ENCODE assay signal across 19 cellular contexts in the genomic region with DNA sequence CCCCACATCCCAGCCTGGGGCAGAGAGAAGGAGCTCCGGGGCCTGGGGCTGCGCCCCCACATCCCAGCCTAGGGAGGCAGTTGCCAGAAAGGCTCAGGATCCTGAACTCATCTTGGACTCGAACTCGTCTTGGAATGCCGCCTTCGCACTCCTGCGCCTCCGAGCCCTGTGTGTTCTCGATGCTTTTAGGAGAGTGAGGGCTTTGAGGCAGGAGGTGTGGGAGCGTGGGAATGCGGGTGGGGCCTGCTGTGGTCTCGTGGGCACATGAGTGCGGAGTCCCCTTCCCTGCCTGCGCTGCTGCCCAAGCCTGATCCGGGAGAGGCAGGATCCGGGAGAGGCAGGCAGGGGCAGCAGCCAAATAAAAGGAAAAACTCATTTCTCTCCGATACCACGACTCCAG. TPM values are rescaled to one million over a fixed set of nuclear protein-coding genes. Genes with fewer than 3 reads are reported as not detected.
DNase-seq lines count a peak whose midpoint lies in the region; ATAC-seq, FAIRE-seq and TF ChIP-seq lines count a peak whose summit lies in the region.
"Had no signal": no experiment of that assay in that cellular context is flagged by ENCODE, and none has a peak within 500 bp of the region (broad histone marks: within the 10 kb centered on the region; RNA-seq: fewer than 3 reads in every experiment).

No MANE protein-coding gene starts in this region.

- no peak for TF ChIP-seq RAD21 in H1 (IDR thresholded peaks at IDR 0.05 in 1 of 2, conservative IDR thresholded peaks at IDR 0.05 in 1 of 2; ENCODE audit: low read depth in 2 of 2, low read length in 2 of 2)

- TF ChIP-seq POLR2A in H1 (IDR thresholded peaks at IDR 0.05; ENCODE audit: control extremely low read depth in 1 of 2, low read depth in 2 of 2, low read length in 2 of 2), result no peak

- H3K27me3 ChIP-seq in mammary epithelial cell (ENCODE audit: insufficient read depth, low read length) (peaks cover 21% of the 10 kb centered on the region), H1 (replicated peaks in 1 of 4; ENCODE audit: control insufficient read depth in 3 of 4, extremely low read depth in 1 of 4, insufficient read depth in 3 of 4, low read length in 3 of 4) (peaks cover 3 to 30% (median 16%) of the 10 kb centered on the region in 4 experiments; a peak in 6 of 7 replicates), neuronal stem cell (ENCODE audit: control insufficient read depth in 3 of 3, insufficient read depth in 3 of 3, low read depth in 1 of 3, low read length in 3 of 3) (peaks cover 0 to 17% (median 14%) of the 10 kb centered on the region in 3 experiments)

- H2BK20ac ChIP-seq in H1 (ENCODE audit: low read length), result no peak overlapping the region

- H3K4me1 ChIP-seq in mammary epithelial cell (ENCODE audit: insufficient read depth, low read length) (no peaks in the 10 kb centered on the region), H1 (replicated peaks in 1 of 4; ENCODE audit: control insufficient read depth in 3 of 4, insufficient read depth in 4 of 4, low read length in 3 of 4) (peaks cover 0 to 9% (median 4%) of the 10 kb centered on the region in 4 experiments; a peak in 4 of 7 replicates), neuronal stem cell (ENCODE audit: control insufficient read depth in 2 of 2, insufficient read depth in 1 of 2, low read depth in 1 of 2, low read length in 2 of 2) (peaks cover 5 to 10% of the 10 kb centered on the region in 2 donors)

- no peak overlapping the region for H2AK5ac ChIP-seq in H1 (ENCODE audit: low read depth, low read length)
- H2AK5ac ChIP-seq in neuronal stem cell (ENCODE audit: low read depth, low read length), result peak overlapping the region; percentile 24

- peak overlapping the region; percentile 60 for H3K18ac ChIP-seq in H1 (ENCODE audit: extremely low read depth, low read length)
- H3K18ac ChIP-seq in neuronal stem cell (ENCODE audit: low read length), result peak overlapping the region; percentile 59

- POLR2A ChIA-PET in H1 (lab: Charles Lee; ENCODE audit: partially characterized antibody), result interaction anchor here (1.2 to 1.6 kb wide), 2 partner anchors 73 to 245 kb away, joined by 3 read pairs; a partner anchor contains a TSS

- H4K8ac ChIP-seq in H1 (ENCODE audit: extremely low read depth, insufficient read depth, low read length), result peak overlapping the region; percentile 62; the same call in 1 of the 2 replicates
- H4K8ac ChIP-seq in neuronal stem cell (ENCODE audit: low read depth, low read length), result no peak overlapping the region

- H2BK12ac ChIP-seq in H1 (ENCODE audit: low read depth, low read length), result no peak overlapping the region; the same call in 1 of the 2 replicates
- H2BK12ac ChIP-seq in neuronal stem cell (ENCODE audit: low read length), result peak overlapping the region; percentile 4

- H4K5ac ChIP-seq in H1 (ENCODE audit: insufficient read length, low read depth, low read length), result no peak overlapping the region

- H2BK5ac ChIP-seq in H1 (ENCODE audit: low read depth, low read length) (no peak overlapping the region), neuronal stem cell (ENCODE audit: low read length) (no peak overlapping the region)

- no peak overlapping the region for H3K27ac ChIP-seq in mammary epithelial cell (ENCODE audit: insufficient read depth, low read depth, low read length)
- no peak overlapping the region for H3K27ac ChIP-seq in H1 (ENCODE audit: low read depth, low read length)
- no peak overlapping the region for H3K27ac ChIP-seq in neuronal stem cell (replicated peaks; ENCODE audit: low read length)
- H3K27ac ChIP-seq: C4-2B had no signal

- 20% methylated on average over 1 of the region's 18 CpGs for WGBS in mammary epithelial cell (ENCODE audit: low coverage, missing lambda C conversion rate)
- WGBS in H1 (ENCODE audit: extremely low coverage in 1 of 2, insufficient coverage in 1 of 2, insufficient read length in 1 of 2, insufficient replicate concordance in 2 of 2, low coverage in 1 of 2, low lambda C conversion rate in 2 of 2, missing lambda C conversion rate in 1 of 2), 2 experiments, result 87% methylated on average over 18 of the region's 18 CpGs; no CpG with 5 or more reads in 1 of the 2 experiments
- WGBS in neuronal stem cell (ENCODE audit: extremely low coverage in 2 of 2, insufficient read length in 2 of 2, insufficient replicate concordance in 1 of 2), 2 donors, result no CpG with 5 or more reads among the region's 18 CpGs

- TF ChIP-seq EP300 in H1 (IDR thresholded peaks at IDR 0.05; ENCODE audit: borderline replicate concordance in 1 of 2, low read depth in 2 of 2, low read length in 2 of 2), result no peak

- TF ChIP-seq CTCF in mammary epithelial cell (conservative IDR thresholded peaks at IDR 0.05 in 1 of 2, IDR thresholded peaks at IDR 0.05 in 1 of 2; ENCODE audit: extremely low read depth in 1 of 2, insufficient read depth in 1 of 2, low read depth in 1 of 2, low read length in 2 of 2) (no peak), H1 (IDR thresholded peaks at IDR 0.05; ENCODE audit: control extremely low read depth in 1 of 3, insufficient read depth in 1 of 3, low read depth in 1 of 3, low read length in 3 of 3) (no peak)

- H3K14ac ChIP-seq in H1 (ENCODE audit: insufficient read length) (no peak overlapping the region), neuronal stem cell (ENCODE audit: low read length) (no peak overlapping the region)

- no peaks in the 10 kb centered on the region for H3K36me3 ChIP-seq in mammary epithelial cell (ENCODE audit: insufficient read depth, low read length)
- H3K36me3 ChIP-seq in H1 (ENCODE audit: control insufficient read depth in 2 of 4, insufficient read depth in 4 of 4, low read length in 3 of 4), result no peaks in the 10 kb centered on the region
- no peaks in the 10 kb centered on the region for H3K36me3 ChIP-seq in neuronal stem cell (replicated peaks in 1 of 2; ENCODE audit: control insufficient read depth in 2 of 2, insufficient read depth in 2 of 2, low read length in 2 of 2)

- H3K4ac ChIP-seq in H1 (replicated peaks; ENCODE audit: insufficient read length, low read depth, low read length) (no peak overlapping the region), neuronal stem cell (ENCODE audit: low read length) (no peak overlapping the region)

- CTCF ChIA-PET in mammary epithelial cell (lab: Charles Lee; ENCODE audit: low non-redundant PET) (no interaction called here), H1 (lab: Charles Lee; ENCODE audit: partially characterized antibody) (interaction anchor here (0.9 to 3.1 kb wide), 4 partner anchors 11 to 243 kb away, joined by 3 to 20 read pairs (median 4); no protein-coding TSS in a partner anchor)

- H3K23ac ChIP-seq in H1 (ENCODE audit: insufficient read length) (no peak overlapping the region), neuronal stem cell (ENCODE audit: low read depth, low read length, poor library complexity) (peak overlapping the region; percentile 73)

- no peak for FAIRE-seq in H1 (lab: Jason Lieb, UNC)
- FAIRE-seq: A204.1, D721Med, G401.6, GM12891, GM19239 had no signal

- no peaks in the 10 kb centered on the region for H3K9me3 ChIP-seq in mammary epithelial cell (replicated peaks; ENCODE audit: insufficient read depth, low read length)
- H3K9me3 ChIP-seq in H1 (ENCODE audit: insufficient read depth in 2 of 2, low read depth in 1 of 2, low read length in 1 of 2), result no peaks in the 10 kb centered on the region
- H3K9me3 ChIP-seq in neuronal stem cell (replicated peaks in 1 of 2; ENCODE audit: control insufficient read depth in 2 of 2, insufficient read depth in 1 of 2, low read depth in 1 of 2, low read length in 2 of 2), result no peaks in the 10 kb centered on the region
- H3K9me3 ChIP-seq: Caco-2 had no signal

- in situ Hi-C loops in mammary epithelial cell (cut with MboI; ENCODE audit: low sequenced_read_pairs in 2 of 2), result loop anchor here in 1 of 2 donors (25.0 kb wide), 2 partner anchors 241 to 366 kb away; a partner anchor contains a TSS

- H3K9ac ChIP-seq in mammary epithelial cell (ENCODE audit: insufficient read depth, low read length) (no peak overlapping the region), H1 (replicated peaks in 1 of 4; ENCODE audit: extremely low read depth in 1 of 4, low read depth in 3 of 4, low read length in 3 of 4) (no peak overlapping the region), neuronal stem cell (ENCODE audit: low read depth, low read length, poor library complexity) (peak overlapping the region; percentile 77)

- H3K56ac ChIP-seq in H1 (replicated peaks; ENCODE audit: insufficient read length, low read depth, low read length), result no peak overlapping the region

- H3K79me2 ChIP-seq in mammary epithelial cell (ENCODE audit: insufficient read depth, low read length), result no peaks in the 10 kb centered on the region
- no peaks in the 10 kb centered on the region for H3K79me2 ChIP-seq in H1 (ENCODE audit: control insufficient read depth in 1 of 2, insufficient read depth in 2 of 2, low read length in 2 of 2)

- BruUV-seq in mammary epithelial cell (replicated peaks; lab: Mats Ljungman, UMichigan), result no TSS peak

- no peak overlapping the region for H3K4me2 ChIP-seq in mammary epithelial cell (ENCODE audit: insufficient read depth, low read depth, low read length)
- peak overlapping the region; percentile 19 to 67; a peak in 1 of 4 replicates for H3K4me2 ChIP-seq in H1 (ENCODE audit: insufficient read depth in 1 of 2, low read depth in 2 of 2, low read length in 2 of 2)
- no peak overlapping the region for H3K4me2 ChIP-seq in neuronal stem cell (ENCODE audit: insufficient read depth, low read length, poor library complexity, severe bottlenecking)

- H2AFZ ChIP-seq in mammary epithelial cell (ENCODE audit: low read depth, low read length) (peak overlapping the region; percentile 20), H1 (ENCODE audit: low read length) (no peak overlapping the region), neuronal stem cell (ENCODE audit: low read length) (peak overlapping the region; percentile 71)

- H3K79me1 ChIP-seq in H1 (ENCODE audit: low read depth, low read length) (no peaks in the 10 kb centered on the region), neuronal stem cell (ENCODE audit: low read depth, low read length) (no peaks in the 10 kb centered on the region)

- H3K23me2 ChIP-seq in H1 (ENCODE audit: low read depth, low read length), result peaks cover 11% of the 10 kb centered on the region; the same call in 1 of the 2 replicates

- H4K91ac ChIP-seq in H1 (replicated peaks; ENCODE audit: insufficient read length, low read length), result peak overlapping the region; percentile 80
- no peak overlapping the region for H4K91ac ChIP-seq in neuronal stem cell (ENCODE audit: low read depth, low read length, poor library complexity)

- no peak for DNase-seq in mammary epithelial cell
- no peak for DNase-seq in H1 (ENCODE audit: low read depth in 1 of 2, low spot score in 2 of 2)
- no peak for DNase-seq in neuronal stem cell (ENCODE audit: low spot score)
- no peak for DNase-seq in HUDEP-2 (lab: John Stamatoyannopoulos, UW; ENCODE audit: unreplicated experiment in 76 of 76)
- DNase-seq: ACHN; AML-193; Caco-2; CD4-positive, alpha-beta T cell; GOT3 had no signal

- H2BK15ac ChIP-seq in H1 (ENCODE audit: low read length) (no peak overlapping the region), neuronal stem cell (ENCODE audit: low read length) (no peak overlapping the region)

- H4K20me1 ChIP-seq in mammary epithelial cell (ENCODE audit: insufficient read depth, low read length) (no peaks in the 10 kb centered on the region), H1 (replicated peaks in 1 of 2; ENCODE audit: control insufficient read depth in 1 of 2, insufficient read depth in 2 of 2, low read length in 2 of 2) (peaks cover 0 to 3% of the 10 kb centered on the region in 2 experiments)

- ATAC-seq in GM21786 (IDR thresholded peaks at IDR 0.05; ENCODE audit: unreplicated experiment) (no peak), GM21528 (IDR thresholded peaks at IDR 0.05; ENCODE audit: low FRiP score, unreplicated experiment) (no peak)

- dilution Hi-C loops in mammary epithelial cell (cut with HindIII; ENCODE audit: low sequenced_read_pairs), result no loop called here

- no peak overlapping the region for H3K4me3 ChIP-seq in mammary epithelial cell (replicated peaks in 1 of 3; ENCODE audit: insufficient read depth in 1 of 3, low read depth in 2 of 3, low read length in 3 of 3)
- H3K4me3 ChIP-seq in H1 (ENCODE audit: extremely low read depth in 1 of 4, insufficient read depth in 2 of 4, low read depth in 3 of 4, low read length in 4 of 4), result peak overlapping the region in 1 of 4 experiments; percentile 37; a peak in 1 of 8 replicates
- H3K4me3 ChIP-seq in neuronal stem cell (ENCODE audit: low read length in 2 of 2), result no peak overlapping the region

- no peak overlapping the region for H2BK120ac ChIP-seq in H1 (replicated peaks; ENCODE audit: low read depth, low read length)
- H2BK120ac ChIP-seq in neuronal stem cell (ENCODE audit: low read depth, low read length), result no peak overlapping the region

- intact Hi-C loops in mammary epithelial cell (cut with micrococcal nuclease), result no loop called here

RNA-seq across cellular contexts. Expression of a gene that starts 1.2 kb away (rescaled TPM):
- not detected for total RNA-seq in mammary epithelial cell
- polyA plus RNA-seq in mammary epithelial cell, result not detected
- polyA minus RNA-seq in mammary epithelial cell, result not detected
- total RNA-seq in H1 (2021; fragmentation: NEBNext Ultra II Directional; extraction: Animal tissue kit (Norgen Biotek cat#: 25700)), result 0.34 TPM in 1 of 2 replicates, not detected in the other
- 0.29 and 0.36 TPM in 2 replicates for polyA plus RNA-seq in H1 (2011; rRNA removed)
- 0.67 TPM for polyA plus RNA-seq in H1 (2011; cell fraction: cytosol; rRNA removed)
- polyA plus RNA-seq in H1 (2011; cell fraction: nucleus; rRNA removed), result 0.76 TPM
- polyA plus RNA-seq in H1 (2012, experiment 1 of 2), result 0.25 to 0.66 TPM (median 0.49 TPM) in 4 replicates
- not detected for polyA plus RNA-seq in H1 (2012, experiment 2 of 2)
- polyA plus RNA-seq in H1 (2013, experiment 1 of 2), result 0.06 TPM
- not detected for polyA plus RNA-seq in H1 (2013, experiment 2 of 2)
- polyA minus RNA-seq in H1 (2011; rRNA and poly(A)+ RNA removed), result not detected in 2 replicates
- polyA minus RNA-seq in H1 (2011; cell fraction: cytosol; rRNA and poly(A)+ RNA removed), result 1.8 TPM
- polyA minus RNA-seq in H1 (2011; cell fraction: nucleus; rRNA and poly(A)+ RNA removed), result not detected
- polyA plus RNA-seq in neuronal stem cell (2013, experiment 1 of 2), result not detected
- polyA plus RNA-seq in neuronal stem cell (2013, experiment 2 of 2), result not detected
- total RNA-seq: Caco-2; CD4-positive, alpha-beta T cell; H9 had no signal
- polyA plus RNA-seq: BJ had no signal

RNA-seq across cellular contexts. Expression of a gene that starts 8.0 kb away (rescaled TPM):
- total RNA-seq in mammary epithelial cell, result not detected
- polyA plus RNA-seq in mammary epithelial cell (not detected), H1 (2011; rRNA removed) (0.08 TPM in 1 of 2 replicates, not detected in the other)
- not detected for polyA minus RNA-seq in mammary epithelial cell
- total RNA-seq in H1 (2021; fragmentation: NEBNext Ultra II Directional; extraction: Animal tissue kit (Norgen Biotek cat#: 25700)), result not detected in 2 replicates
- polyA plus RNA-seq in H1 (2011; cell fraction: cytosol; rRNA removed), result 0.03 TPM
- polyA plus RNA-seq in H1 (2011; cell fraction: nucleus; rRNA removed), result 0.03 TPM
- polyA plus RNA-seq in H1 (2012, experiment 1 of 2), result not detected in 4 replicates
- not detected for polyA plus RNA-seq in H1 (2012, experiment 2 of 2)
- not detected for polyA plus RNA-seq in H1 (2013, experiment 1 of 2)
- not detected for polyA plus RNA-seq in H1 (2013, experiment 2 of 2)
- not detected in 2 replicates for polyA minus RNA-seq in H1 (2011; rRNA and poly(A)+ RNA removed)
- polyA minus RNA-seq in H1 (2011; cell fraction: cytosol; rRNA and poly(A)+ RNA removed), result not detected
- polyA minus RNA-seq in H1 (2011; cell fraction: nucleus; rRNA and poly(A)+ RNA removed), result not detected
- polyA plus RNA-seq in neuronal stem cell (2013, experiment 1 of 2), result 0.17 TPM
- polyA plus RNA-seq in neuronal stem cell (2013, experiment 2 of 2), result 0.18 TPM
- total RNA-seq: Caco-2; CD4-positive, alpha-beta T cell; H9 had no signal
- polyA plus RNA-seq: BJ had no signal

Comparison
In these comparisons a context has a peak if more than half of its experiments do, and no peak if none do; other contexts are left out.
1. H3K4me2 ChIP-seq: peak in H1 (2 of 2); none in mammary epithelial cell (single experiment) and neuronal stem cell (single experiment).